1 cellular context compared by ENCODE assay signal in the genomic region with DNA sequence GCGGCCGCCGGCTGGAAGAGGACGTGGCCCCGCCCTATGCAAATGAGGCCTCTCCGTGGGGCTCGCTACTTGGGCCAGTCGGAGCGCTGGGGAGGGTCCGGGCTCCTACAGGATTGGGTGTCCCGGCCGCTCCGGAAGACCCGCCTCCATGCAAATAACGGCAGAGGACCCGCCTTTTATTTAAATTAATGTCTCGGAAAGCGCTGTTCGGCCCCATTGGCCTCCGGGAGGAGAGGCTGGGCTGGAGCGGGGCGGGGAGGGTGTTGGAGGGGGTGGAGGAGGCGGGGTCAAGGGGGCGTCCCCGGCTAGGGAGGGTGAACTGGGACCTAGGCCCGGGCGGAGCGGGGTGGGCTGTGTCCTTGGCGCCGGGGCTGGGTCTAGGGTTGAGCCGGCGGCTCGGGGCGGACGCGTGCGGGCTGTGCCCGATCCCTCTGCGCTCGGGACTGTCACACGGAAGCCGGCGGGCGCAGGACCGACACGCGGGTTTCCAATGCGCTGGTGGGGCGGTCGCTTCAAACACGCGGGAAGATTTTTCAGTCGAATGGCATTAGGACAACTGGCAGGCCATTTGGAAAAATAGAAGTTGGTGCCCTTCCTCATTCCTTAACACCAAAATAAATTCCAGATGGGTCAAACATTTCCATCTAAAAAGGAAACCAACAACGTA.
A peak's percentile ranks its signal among the peaks of the same experiment; 100 is the strongest.
TF ChIP-seq lines count a peak whose summit lies in the region.

No MANE protein-coding gene starts in this region.

TF ChIP-seq in K562, 482 proteins besides CTCF, POLR2A, EP300 and RAD21 (continued from another document):
- TF ChIP-seq, protein P1, sequence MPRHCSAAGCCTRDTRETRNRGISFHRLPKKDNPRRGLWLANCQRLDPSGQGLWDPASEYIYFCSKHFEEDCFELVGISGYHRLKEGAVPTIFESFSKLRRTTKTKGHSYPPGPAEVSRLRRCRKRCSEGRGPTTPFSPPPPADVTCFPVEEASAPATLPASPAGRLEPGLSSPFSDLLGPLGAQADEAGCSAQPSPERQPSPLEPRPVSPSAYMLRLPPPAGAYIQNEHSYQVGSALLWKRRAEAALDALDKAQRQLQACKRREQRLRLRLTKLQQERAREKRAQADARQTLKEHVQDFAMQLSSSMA (CRISPR knock-in tag; IDR thresholded peaks at IDR 0.05): 0 out of 2 replicates have a peak, but pooled peaks have one; percentile 24
- TF ChIP-seq, protein P2, sequence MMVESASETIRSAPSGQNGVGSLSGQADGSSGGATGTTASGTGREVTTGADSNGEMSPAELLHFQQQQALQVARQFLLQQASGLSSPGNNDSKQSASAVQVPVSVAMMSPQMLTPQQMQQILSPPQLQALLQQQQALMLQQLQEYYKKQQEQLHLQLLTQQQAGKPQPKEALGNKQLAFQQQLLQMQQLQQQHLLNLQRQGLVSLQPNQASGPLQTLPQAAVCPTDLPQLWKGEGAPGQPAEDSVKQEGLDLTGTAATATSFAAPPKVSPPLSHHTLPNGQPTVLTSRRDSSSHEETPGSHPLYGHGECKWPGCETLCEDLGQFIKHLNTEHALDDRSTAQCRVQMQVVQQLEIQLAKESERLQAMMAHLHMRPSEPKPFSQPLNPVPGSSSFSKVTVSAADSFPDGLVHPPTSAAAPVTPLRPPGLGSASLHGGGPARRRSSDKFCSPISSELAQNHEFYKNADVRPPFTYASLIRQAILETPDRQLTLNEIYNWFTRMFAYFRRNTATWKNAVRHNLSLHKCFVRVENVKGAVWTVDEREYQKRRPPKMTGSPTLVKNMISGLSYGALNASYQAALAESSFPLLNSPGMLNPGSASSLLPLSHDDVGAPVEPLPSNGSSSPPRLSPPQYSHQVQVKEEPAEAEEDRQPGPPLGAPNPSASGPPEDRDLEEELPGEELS (CRISPR knock-in tag; IDR thresholded peaks at IDR 0.05; ENCODE audit: borderline replicate concordance): no peak
